14 cellular contexts compared by ENCODE assay signal in the genomic region with DNA sequence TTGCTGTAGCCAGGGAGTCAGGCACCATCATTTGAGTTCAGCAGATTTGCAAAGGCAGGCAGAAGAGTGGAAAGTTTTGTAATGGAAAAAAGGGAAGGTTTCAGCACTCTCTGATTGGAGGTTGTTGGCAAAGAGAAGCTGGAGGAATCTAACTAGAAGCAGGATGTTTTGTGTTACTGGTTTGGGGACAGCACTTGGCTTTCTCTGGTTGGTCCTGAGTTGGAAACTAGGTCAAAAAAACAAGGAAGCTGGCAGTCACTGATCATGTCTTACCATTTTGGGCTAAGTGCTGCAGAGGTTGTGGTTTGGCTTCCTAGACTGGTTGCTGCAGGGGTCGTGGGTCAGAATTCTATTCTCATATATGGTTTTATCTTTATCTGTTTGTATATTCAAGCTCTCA.
DNase-seq lines count a peak whose midpoint lies in the region; ATAC-seq and TF ChIP-seq lines count a peak whose summit lies in the region.
"Had no signal": no experiment of that assay in that cellular context is flagged by ENCODE, and none has a peak within 500 bp of the region (broad histone marks: within the 10 kb centered on the region; RNA-seq: fewer than 3 reads in every experiment).

No MANE protein-coding gene starts in this region.

- no peak overlapping the region for H3K4me3 ChIP-seq in BLaER1 treated with 17β-estradiol and CSF1 and Interleukin-3, amounts not matched to agents 10 nM and 100 nM
- H3K4me3 ChIP-seq in ascending aorta, result no peak overlapping the region
- no peak overlapping the region for H3K4me3 ChIP-seq in foreskin fibroblast (ENCODE audit: low read depth in 1 of 2, low read length in 2 of 2)
- H3K4me3 ChIP-seq: SK-N-MC, spleen had no signal

- H3K4me1 ChIP-seq in BLaER1 treated with 17β-estradiol and CSF1 and Interleukin-3, amounts not matched to agents 10 nM and 100 nM, result peaks cover 25 to 34% (median 28%) of the 10 kb centered on the region in 10 experiments
- H3K4me1 ChIP-seq in ascending aorta, result peaks cover 0 to 20% of the 10 kb centered on the region in 2 donors
- H3K4me1 ChIP-seq: spleen had no signal

- TF ChIP-seq CTCF in ascending aorta (IDR thresholded peaks at IDR 0.05), result no peak
- no peak for TF ChIP-seq CTCF in foreskin fibroblast (IDR thresholded peaks at IDR 0.05; ENCODE audit: low read depth, low read length)

- intact Hi-C loops in ascending aorta (cut with DNase I), result no loop called here

- H3K4me2 ChIP-seq in BLaER1 treated with 17β-estradiol and CSF1 and Interleukin-3, amounts not matched to agents 10 nM and 100 nM, result peak overlapping the region; percentile 45 to 63 (median 48)

- no peak for ATAC-seq in GM21423 (IDR thresholded peaks at IDR 0.05; ENCODE audit: unreplicated experiment)
- ATAC-seq in GM19395 (IDR thresholded peaks at IDR 0.05; ENCODE audit: unreplicated experiment), result no peak
- ATAC-seq: natural killer cell treated with Interleukin-12 subunit alpha and Interleukin-12 subunit beta and Interleukin-15 and Interleukin-18, amount 100 ng/mL, for 72 hours had no signal

- H3K27me3 ChIP-seq in BLaER1 treated with 17β-estradiol and CSF1 and Interleukin-3, amounts not matched to agents 10 nM and 100 nM, result no peaks in the 10 kb centered on the region
- no peaks in the 10 kb centered on the region for H3K27me3 ChIP-seq in ascending aorta

- no peaks in the 10 kb centered on the region for H4K20me1 ChIP-seq in BLaER1 treated with 17β-estradiol and CSF1 and Interleukin-3, amounts not matched to agents 10 nM and 100 nM

- H3K27ac ChIP-seq in BLaER1 treated with 17β-estradiol and CSF1 and Interleukin-3, amounts not matched to agents 10 nM and 100 nM, result no peak overlapping the region
- H3K27ac ChIP-seq in ascending aorta, result peak overlapping the region; percentile 46 to 62
- H3K27ac ChIP-seq: C4-2B, SK-N-MC had no signal

- H3K9me3 ChIP-seq in BLaER1 treated with 17β-estradiol and CSF1 and Interleukin-3, amounts not matched to agents 10 nM and 100 nM (replicated peaks in 1 of 11), result no peaks in the 10 kb centered on the region
- no peaks in the 10 kb centered on the region for H3K9me3 ChIP-seq in ascending aorta
- H3K9me3 ChIP-seq: spleen had no signal

- no peaks in the 10 kb centered on the region for H3K36me3 ChIP-seq in BLaER1 treated with 17β-estradiol and CSF1 and Interleukin-3, amounts not matched to agents 10 nM and 100 nM
- H3K36me3 ChIP-seq in ascending aorta, result no peaks in the 10 kb centered on the region
- H3K36me3 ChIP-seq: spleen had no signal

- H3K9ac ChIP-seq in BLaER1 treated with 17β-estradiol and CSF1 and Interleukin-3, amounts not matched to agents 10 nM and 100 nM, result no peak overlapping the region

- DNase-seq in ascending aorta (ENCODE audit: low spot score in 2 of 2) (no peak), foreskin fibroblast (peak; percentile 6), putamen (ENCODE audit: low spot score) (peak; percentile 23), GM19240 (ENCODE audit: insufficient read length, low spot score) (no peak), GOT3 (lab: John Stamatoyannopoulos, UW) (no peak)
- DNase-seq: activated CD4-positive, CD25-positive, alpha-beta regulatory T cell; Karpas-422; spleen had no signal

Comparison
In these comparisons a context has a peak if more than half of its experiments do, and no peak if none do; other contexts are left out.
1. H3K27ac ChIP-seq: peak in ascending aorta (2 of 2); none in BLaER1 treated with 17β-estradiol and CSF1 and Interleukin-3, amounts not matched to agents 10 nM and 100 nM (0 of 11).
2. DNase-seq: peak in foreskin fibroblast (2 of 2) and putamen (single experiment); none in ascending aorta (0 of 2), GM19240 (single experiment) and GOT3 (single experiment).